Comparison of ENCODE assay signal across 12 cellular contexts in the genomic region with DNA sequence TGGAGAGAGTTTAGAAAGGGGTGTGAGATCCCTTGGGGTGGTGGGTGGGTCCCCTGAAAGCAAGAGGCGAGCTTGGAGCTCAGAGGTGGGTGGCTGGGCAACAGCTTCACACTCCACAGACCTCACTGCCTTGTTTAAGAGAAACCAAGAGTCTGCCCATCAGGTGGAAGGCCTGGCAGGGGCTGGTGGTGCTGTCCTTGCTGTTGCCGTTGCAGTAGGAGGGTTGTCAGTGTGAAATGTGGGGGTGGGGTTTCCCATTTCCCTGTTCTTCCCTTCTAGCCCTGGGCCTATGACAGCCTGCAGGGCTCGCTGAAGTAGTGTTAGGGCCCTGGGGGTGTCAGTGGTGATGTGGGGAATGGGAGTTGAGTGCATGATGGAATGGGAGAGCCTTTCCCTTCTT. TPM values are rescaled to one million over a fixed set of nuclear protein-coding genes. Genes with fewer than 3 reads are reported as not detected.
DNase-seq lines count a peak whose midpoint lies in the region; ATAC-seq and TF ChIP-seq lines count a peak whose summit lies in the region.
"Had no signal": no experiment of that assay in that cellular context is flagged by ENCODE, and none has a peak within 500 bp of the region (broad histone marks: within the 10 kb centered on the region; RNA-seq: fewer than 3 reads in every experiment).

No MANE protein-coding gene starts in this region.

- peak overlapping the region; percentile 27 to 64 (median 47) for H3K27ac Mint-ChIP-seq in nephron

- H3K27me3 ChIP-seq in AG04450 (ENCODE audit: control insufficient read depth, insufficient read depth, low read length) (no peaks in the 10 kb centered on the region), HL-60 (ENCODE audit: insufficient read depth, poor library complexity, severe bottlenecking) (no peaks in the 10 kb centered on the region)
- H3K27me3 ChIP-seq: SJSA1 had no signal

- H3K9me3 Mint-ChIP-seq in nephron: no peaks in the 10 kb centered on the region

- CTCF ChIA-PET in AG04450 (lab: Charles Lee): no interaction called here

- no peaks in the 10 kb centered on the region for H3K9me3 ChIP-seq in AG04450 (ENCODE audit: control insufficient read depth, insufficient read depth, low read length)
- H3K9me3 ChIP-seq: SJSA1 had no signal

- peaks cover 52% of the 10 kb centered on the region for H3K4me1 Mint-ChIP-seq in nephron

- H3K36me3 Mint-ChIP-seq in nephron (ENCODE audit: low read depth): peaks cover 16% of the 10 kb centered on the region

- POLR2A ChIA-PET in AG04450 (lab: Yijun Ruan, JAX): interaction anchor here (1.2 kb wide), 1 partner anchor 15 kb away, joined by 3 read pairs; no protein-coding TSS in a partner anchor

- H3K27me3 Mint-ChIP-seq in nephron (ENCODE audit: low read depth): no peaks in the 10 kb centered on the region
- H3K27me3 Mint-ChIP-seq: activated naive CD8-positive, alpha-beta T cell had no signal

- DNase-seq in AG04450 (ENCODE audit: low read depth, low spot score): no peak
- DNase-seq in HL-60 (ENCODE audit: low read depth in 1 of 2, low spot score in 1 of 2): no peak
- DNase-seq in coronary artery (ENCODE audit: low spot score): no peak
- no peak for DNase-seq in NCI-H2171 treated with DMSO at 0.1 percent for 48 hours (lab: John Stamatoyannopoulos, UW)
- DNase-seq in GDM1 (lab: John Stamatoyannopoulos, UW): no peak
- DNase-seq in AML-193 (lab: John Stamatoyannopoulos, UW): no peak
- DNase-seq: NCI-H1092 had no signal

- H3K4me3 ChIP-seq in AG04450 (ENCODE audit: low read depth, low read length) (peak overlapping the region; percentile 96), HL-60 (replicated peaks; ENCODE audit: insufficient read depth, low read length) (no peak overlapping the region), coronary artery (peak overlapping the region; percentile 99)
- H3K4me3 ChIP-seq: SJSA1, smooth muscle cell had no signal

- H3K4me3 Mint-ChIP-seq in nephron: peak overlapping the region; percentile 15 to 49 (median 32)
- H3K4me3 Mint-ChIP-seq: activated naive CD8-positive, alpha-beta T cell had no signal

- ATAC-seq in HG02970 (IDR thresholded peaks at IDR 0.05; ENCODE audit: low FRiP score, unreplicated experiment): no peak

- H3K27ac ChIP-seq in AG04450 (ENCODE audit: low read depth, low read length) (peak overlapping the region; percentile 31), HL-60 (replicated peaks) (peak overlapping the region; percentile 12; the same call in 1 of the 2 replicates), coronary artery (peak overlapping the region; percentile 48 to 100)
- H3K27ac ChIP-seq: SJSA1 had no signal

- no peak for TF ChIP-seq CTCF in AG04450 (IDR thresholded peaks at IDR 0.05; ENCODE audit: low read depth, low read length)
- no peak for TF ChIP-seq CTCF in HL-60 (IDR thresholded peaks at IDR 0.05; ENCODE audit: insufficient read depth, low read length)
- TF ChIP-seq CTCF in coronary artery (IDR thresholded peaks at IDR 0.05): no peak
- TF ChIP-seq CTCF in nephron (IDR thresholded peaks at IDR 0.05; ENCODE audit: unreplicated experiment in 3 of 3): no peak

RNA-seq across cellular contexts. Expression of a gene that starts 4.1 kb away (rescaled TPM):
- polyA plus RNA-seq in AG04450 (2011; rRNA removed): 29.5 and 30.3 TPM in 2 replicates
- 37.3 and 44.9 TPM in 2 replicates for polyA minus RNA-seq in AG04450 (2011; rRNA and poly(A)+ RNA removed)

RNA-seq across cellular contexts. Expression of a gene that starts 20.4 kb away (rescaled TPM):
- 5.6 and 6.2 TPM in 2 replicates for polyA plus RNA-seq in AG04450 (2011; rRNA removed)
- polyA minus RNA-seq in AG04450 (2011; rRNA and poly(A)+ RNA removed): 6.3 and 6.5 TPM in 2 replicates

Comparison
In these comparisons a context has a peak if more than half of its experiments do, and no peak if none do; other contexts are left out.
1. H3K27ac ChIP-seq: peak in every context shown above with its lines; median percentile 74 in coronary artery; 31 in AG04450; 12 in HL-60.